In the genomic region with DNA sequence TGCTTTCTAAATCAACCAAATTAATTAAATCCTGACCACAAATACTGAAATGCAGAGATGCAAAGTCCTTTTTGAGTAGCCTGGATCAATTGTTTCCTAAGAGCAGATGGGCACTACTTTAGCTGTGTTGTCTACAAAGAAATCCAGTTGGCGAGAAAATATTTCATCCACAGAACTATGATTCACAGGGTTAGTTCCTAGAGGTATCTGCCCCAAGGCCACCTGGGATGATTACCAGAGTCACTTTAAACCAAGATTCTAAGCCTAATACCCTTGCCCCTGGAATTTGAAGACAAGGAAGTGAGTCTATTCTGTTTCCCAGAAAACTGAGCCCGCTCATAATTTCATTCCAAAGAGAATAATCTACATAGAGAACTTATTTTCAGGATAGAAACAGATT, we compare ENCODE assay signal across 22 cellular contexts.
"Had no signal": no experiment of that assay in that cellular context is flagged by ENCODE, and none has a peak within 500 bp of the region (broad histone marks: within the 10 kb centered on the region; RNA-seq: fewer than 3 reads in every experiment).

No MANE protein-coding gene starts in this region.

- H3K27ac ChIP-seq: ascending aorta, cardiac muscle cell, esophagus squamous epithelium, hepatocyte, pancreas, sigmoid colon, thoracic aorta, upper lobe of right lung had no signal

- ATAC-seq: activated naive CD8-positive, alpha-beta T cell treated with anti-CD3 and anti-CD28 coated beads, Interleukin-2, amount 50 U/mL, for 24 hours; activated T-cell treated with anti-CD3 and anti-CD28 coated beads, Interleukin-2, amount 50 U/mL, for 4 hours; left cardiac atrium; naive thymus-derived CD8-positive, alpha-beta T cell; pancreas; stimulated activated naive B cell treated with anti-CD40 and anti-IgM and Interleukin-4, amounts not matched to agents 10 μg/mL and 1 μg/mL and 100 μg/mL, for 72 hours; upper lobe of right lung had no signal

- H3K4me3 Mint-ChIP-seq: activated naive CD4-positive, alpha-beta T cell treated with anti-CD3 and anti-CD28 coated beads, Interleukin-2, amount 10 ng/mL, durations not matched to agents 7 days and 5 days; activated naive CD8-positive, alpha-beta T cell treated with anti-CD3 and anti-CD28 coated beads, Interleukin-2, amount 50 U/mL, for 24 hours; activated T-cell treated with anti-CD3 and anti-CD28 coated beads, Interleukin-2, amount 50 U/mL, for 4 hours; dendritic cell treated with granulocyte-macrophage colony-stimulating factor and Interleukin-4, amounts not matched to agents 40 ng/mL and 50 ng/mL, for 4 days; naive thymus-derived CD8-positive, alpha-beta T cell; stimulated activated naive B cell treated with anti-CD40 and anti-IgM and Interleukin-4, amounts not matched to agents 10 μg/mL and 1 μg/mL and 100 μg/mL, for 72 hours had no signal

- H3K36me3 ChIP-seq: ascending aorta, cardiac muscle cell, esophagus squamous epithelium, pancreas, sigmoid colon, thoracic aorta, upper lobe of right lung had no signal

- H3K9me3 ChIP-seq: ascending aorta, esophagus squamous epithelium, pancreas, sigmoid colon, thoracic aorta, upper lobe of right lung had no signal

- H3K27me3 Mint-ChIP-seq: activated naive CD8-positive, alpha-beta T cell treated with anti-CD3 and anti-CD28 coated beads, Interleukin-2, amount 50 U/mL, for 24 hours; dendritic cell treated with granulocyte-macrophage colony-stimulating factor and Interleukin-4, amounts not matched to agents 40 ng/mL and 50 ng/mL, for 4 days; stimulated activated naive B cell treated with anti-CD40 and anti-IgM and Interleukin-4, amounts not matched to agents 10 μg/mL and 1 μg/mL and 100 μg/mL, for 72 hours had no signal

- H3K79me2 ChIP-seq: hepatocyte had no signal

- H2AFZ ChIP-seq: hepatocyte had no signal

- H3K27ac Mint-ChIP-seq: activated naive CD4-positive, alpha-beta T cell treated with anti-CD3 and anti-CD28 coated beads, Interleukin-2, amount 10 ng/mL, durations not matched to agents 7 days and 5 days; activated naive CD8-positive, alpha-beta T cell treated with anti-CD3 and anti-CD28 coated beads, Interleukin-2, amount 50 U/mL, for 24 hours; dendritic cell treated with granulocyte-macrophage colony-stimulating factor and Interleukin-4, amounts not matched to agents 40 ng/mL and 50 ng/mL, for 4 days; naive thymus-derived CD8-positive, alpha-beta T cell; stimulated activated naive B cell treated with anti-CD40 and anti-IgM and Interleukin-4, amounts not matched to agents 10 μg/mL and 1 μg/mL and 100 μg/mL, for 72 hours had no signal

- H3K4me3 ChIP-seq: ascending aorta, cardiac muscle cell, esophagus squamous epithelium, hepatocyte, pancreas, sigmoid colon, thoracic aorta, upper lobe of right lung had no signal

- H3K27me3 ChIP-seq: ascending aorta, cardiac muscle cell, esophagus squamous epithelium, hepatocyte, pancreas, sigmoid colon, upper lobe of right lung had no signal

- H3K36me3 Mint-ChIP-seq: activated naive CD4-positive, alpha-beta T cell treated with anti-CD3 and anti-CD28 coated beads, Interleukin-2, amount 10 ng/mL, durations not matched to agents 7 days and 5 days; naive thymus-derived CD8-positive, alpha-beta T cell; stimulated activated naive B cell treated with anti-CD40 and anti-IgM and Interleukin-4, amounts not matched to agents 10 μg/mL and 1 μg/mL and 100 μg/mL, for 72 hours had no signal

- H3K9me3 Mint-ChIP-seq: activated naive CD4-positive, alpha-beta T cell treated with anti-CD3 and anti-CD28 coated beads, Interleukin-2, amount 10 ng/mL, durations not matched to agents 7 days and 5 days; activated naive CD8-positive, alpha-beta T cell treated with anti-CD3 and anti-CD28 coated beads, Interleukin-2, amount 50 U/mL, for 24 hours; activated T-cell treated with anti-CD3 and anti-CD28 coated beads, Interleukin-2, amount 50 U/mL, for 4 hours; dendritic cell treated with granulocyte-macrophage colony-stimulating factor and Interleukin-4, amounts not matched to agents 40 ng/mL and 50 ng/mL, for 4 days; naive thymus-derived CD8-positive, alpha-beta T cell; stimulated activated naive B cell treated with anti-CD40 and anti-IgM and Interleukin-4, amounts not matched to agents 10 μg/mL and 1 μg/mL and 100 μg/mL, for 72 hours had no signal

- DNase-seq: activated CD4-positive, alpha-beta T cell treated with anti-CD3 and anti-CD28 coated beads, Interleukin-2, amount 50 U/mL, for 1 hour; activated CD8-positive, alpha-beta memory T cell treated with anti-CD3 and anti-CD28 coated beads, Interleukin-2, amount 50 U/mL, for 4 hours; activated effector memory CD4-positive, alpha-beta T cell treated with Interleukin-2 at 50 U/mL for 16 hours; activated naive CD4-positive, alpha-beta T cell treated with anti-CD3 and anti-CD28 coated beads, Interleukin-2, amount 10 ng/mL, durations not matched to agents 7 days and 5 days; activated naive CD8-positive, alpha-beta T cell treated with anti-CD3 and anti-CD28 coated beads, Interleukin-2, amount 50 U/mL, for 24 hours; activated T-cell treated with anti-CD3 and anti-CD28 coated beads, Interleukin-2, amount 50 U/mL, for 4 hours; effector CD8-positive, alpha-beta T cell; esophagus squamous epithelium; left cardiac atrium; mesendoderm; naive thymus-derived CD8-positive, alpha-beta T cell; pancreas; sigmoid colon; stimulated activated naive B cell treated with anti-CD40 and anti-IgM and Interleukin-4, amounts not matched to agents 10 μg/mL and 1 μg/mL and 100 μg/mL, for 72 hours; T-helper 1 cell; T-helper 9 cell; upper lobe of right lung had no signal

- H3K4me2 ChIP-seq: hepatocyte had no signal
